Comparison of ENCODE assay signal across 8 cellular contexts in the genomic region with DNA sequence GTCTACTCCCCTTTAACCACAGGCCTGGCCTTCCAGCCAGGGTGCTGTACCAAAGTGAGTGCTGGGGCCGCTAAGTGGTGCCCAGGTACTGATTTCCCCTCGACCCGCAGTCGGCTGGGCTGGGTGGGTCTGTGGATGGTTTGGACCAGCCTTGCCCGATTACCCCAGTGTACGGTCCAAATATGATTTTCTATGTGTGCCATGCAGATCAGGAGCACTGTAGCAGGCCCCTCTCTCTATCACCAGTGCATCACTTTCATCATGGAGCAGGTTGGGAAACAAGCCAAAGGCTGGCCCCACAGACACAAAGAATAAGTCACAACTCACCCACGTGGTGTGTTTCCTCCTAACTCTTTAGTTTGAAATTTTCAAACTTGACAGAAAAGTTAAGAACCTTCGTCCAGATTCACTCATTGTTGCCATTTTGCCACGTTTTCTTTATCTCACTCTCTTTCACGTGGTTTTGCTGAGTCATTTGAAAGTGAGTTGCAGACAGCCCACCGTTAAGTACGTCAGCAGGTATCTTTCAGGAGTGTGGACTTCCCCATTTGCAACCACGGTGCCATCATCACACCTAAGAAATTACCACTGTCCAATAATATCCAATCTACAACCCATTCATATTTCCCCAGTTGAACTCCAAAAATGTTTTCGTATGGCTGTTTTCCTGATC. TPM values are rescaled to one million over a fixed set of nuclear protein-coding genes. Genes with fewer than 3 reads are reported as not detected.
DNase-seq lines count a peak whose midpoint lies in the region; ATAC-seq, FAIRE-seq and TF ChIP-seq lines count a peak whose summit lies in the region.

No MANE protein-coding gene starts in this region.

- H3K4me3 ChIP-seq in bronchial epithelial cell (ENCODE audit: low read depth, low read length) (no peak overlapping the region), sigmoid colon (no peak overlapping the region), lower leg skin (ENCODE audit: low read depth, poor library complexity, severe bottlenecking) (no peak overlapping the region)

- peak; percentile 69 for ATAC-seq in GM21447 (IDR thresholded peaks at IDR 0.05; ENCODE audit: unreplicated experiment)

- H3K36me3 ChIP-seq in bronchial epithelial cell (ENCODE audit: control insufficient read depth, insufficient read depth, low read length) (no peaks in the 10 kb centered on the region), sigmoid colon (no peaks in the 10 kb centered on the region)

- DNase-seq in Caki2 (ENCODE audit: low read depth) = peak; percentile 30
- peak; percentile 39 for DNase-seq in MV-4-11 (lab: John Stamatoyannopoulos, UW)
- peak; percentile 49 for DNase-seq in bronchial epithelial cell (ENCODE audit: low read depth)
- peak; percentile 58 for DNase-seq in sigmoid colon
- DNase-seq in lower leg skin (ENCODE audit: low spot score in 2 of 2) = no peak
- no peak for DNase-seq in DMS 273 treated with DMSO at 0.1 percent for 48 hours (lab: John Stamatoyannopoulos, UW)
- DNase-seq in NCI-H345 treated with DMSO at 0.1 percent for 48 hours (lab: John Stamatoyannopoulos, UW; ENCODE audit: unreplicated experiment) = no peak

- intact Hi-C loops in sigmoid colon (cut with DNase I) (no loop called here), lower leg skin (cut with DNase I; ENCODE audit: low total_unique reads) (no loop called here)

- TF ChIP-seq POLR2A in sigmoid colon (IDR thresholded peaks at IDR 0.05) (no peak), lower leg skin (IDR thresholded peaks at IDR 0.05) (no peak)

- H3K9me3 ChIP-seq in sigmoid colon = no peaks in the 10 kb centered on the region

- H3K27ac ChIP-seq in sigmoid colon = no peak overlapping the region

- no peak for TF ChIP-seq EP300 in sigmoid colon (IDR thresholded peaks at IDR 0.05)

- TF ChIP-seq CTCF in bronchial epithelial cell (IDR thresholded peaks at IDR 0.05; ENCODE audit: insufficient read depth, low read length, severe bottlenecking) = no peak
- no peak for TF ChIP-seq CTCF in sigmoid colon (IDR thresholded peaks at IDR 0.05)
- no peak for TF ChIP-seq CTCF in lower leg skin (IDR thresholded peaks at IDR 0.05)

- WGBS in sigmoid colon, 2 donors = 69 to 85% methylated on average over 14 of the region's 14 CpGs
- WGBS in lower leg skin, 2 donors = 84 to 85% methylated on average over 14 of the region's 14 CpGs

- no peak for FAIRE-seq in bronchial epithelial cell (lab: Jason Lieb, UNC)

- in situ Hi-C loops in Caki2 (cut with HindIII; ENCODE audit: low pct_unique_long_range_greater_than_20kb, low sequenced_read_pairs) = no loop called here

- H3K27me3 ChIP-seq in bronchial epithelial cell (ENCODE audit: control insufficient read depth, insufficient read depth, low read length) (no peaks in the 10 kb centered on the region), sigmoid colon (no peaks in the 10 kb centered on the region)

- H3K4me1 ChIP-seq in sigmoid colon = peaks cover 0 to 66% (median 39%) of the 10 kb centered on the region in 4 donors

RNA-seq across cellular contexts. Expression of gene ZNF710, which starts 37.0 kb away (rescaled TPM):
- 3.0 and 11.3 TPM in 2 replicates for total RNA-seq in Caki2 (2014; rRNA removed; shearing (Covaris generic); ENCODE audit: low replicate concordance)
- total RNA-seq in bronchial epithelial cell = 7.6 and 11.9 TPM in 2 replicates
- total RNA-seq in sigmoid colon = 10 to 100 TPM in 1 of 4 donors, 1 to 10 TPM in 3; 5.3 to 10.0 (median 7.5) TPM
- polyA plus RNA-seq in sigmoid colon = 10 to 100 TPM; 13.8 to 28.2 (median 24.1) TPM
- total RNA-seq in lower leg skin = 10 to 100 TPM; 27.2 to 34.3 (median 32.4) TPM

Comparison
In these comparisons a context has a peak if more than half of its experiments do, and no peak if none do; other contexts are left out.
1. DNase-seq: peak in Caki2 (single experiment), MV-4-11 (single experiment), bronchial epithelial cell (single experiment) and sigmoid colon (single experiment); none in lower leg skin (0 of 2), DMS 273 treated with DMSO at 0.1 percent for 48 hours (single experiment) and NCI-H345 treated with DMSO at 0.1 percent for 48 hours (single experiment).